In genomic region chr11:29343465-29344333, GRCh38 we compare ENCODE assay signal across 8 cellular contexts.
A peak's percentile ranks its signal among the peaks of the same experiment; 100 is the strongest.
DNase-seq lines count a peak whose midpoint lies in the region; ATAC-seq lines count a peak whose summit lies in the region.

No MANE protein-coding gene starts in this region.

- CTCF ChIA-PET in activated CD8-positive, alpha-beta memory T cell treated with anti-CD3 and anti-CD28 coated beads, Interleukin-2, amount 10 ng/mL, durations not matched to agents 7 days and 5 days (lab: Charles Lee): no interaction called here

- H3K36me3 Mint-ChIP-seq in activated CD8-positive, alpha-beta memory T cell treated with anti-CD3 and anti-CD28 coated beads, Interleukin-2, amount 10 ng/mL, durations not matched to agents 7 days and 5 days: no peaks in the 10 kb centered on the region
- no peaks in the 10 kb centered on the region for H3K36me3 Mint-ChIP-seq in immature natural killer cell

- H3K27me3 Mint-ChIP-seq in activated CD8-positive, alpha-beta memory T cell treated with anti-CD3 and anti-CD28 coated beads, Interleukin-2, amount 10 ng/mL, durations not matched to agents 7 days and 5 days: no peaks in the 10 kb centered on the region
- H3K27me3 Mint-ChIP-seq in immature natural killer cell (ENCODE audit: low read depth in 3 of 3): peaks cover 0 to 5% (median 0%) of the 10 kb centered on the region in 3 donors

- intact Hi-C loops in Right ventricle myocardium superior (cut with DNase I): no loop called here

- no peak overlapping the region for H3K4me3 Mint-ChIP-seq in activated CD8-positive, alpha-beta memory T cell treated with anti-CD3 and anti-CD28 coated beads, Interleukin-2, amount 10 ng/mL, durations not matched to agents 7 days and 5 days
- H3K4me3 Mint-ChIP-seq in immature natural killer cell: no peak overlapping the region

- DNase-seq in CMK (ENCODE audit: low read depth) (peak; percentile 9), NCI-H1092 (lab: John Stamatoyannopoulos, UW) (peak; percentile 3), Right ventricle myocardium superior (peak; percentile 76), renal cortical epithelial cell (ENCODE audit: low read depth) (peak; percentile 40), immature natural killer cell (no peak)
- DNase-seq in activated CD8-positive, alpha-beta memory T cell treated with anti-CD3 and anti-CD28 coated beads, Interleukin-2, amount 10 ng/mL, durations not matched to agents 7 days and 5 days: peak; percentile 46

- H3K9me3 Mint-ChIP-seq in activated CD8-positive, alpha-beta memory T cell treated with anti-CD3 and anti-CD28 coated beads, Interleukin-2, amount 10 ng/mL, durations not matched to agents 7 days and 5 days (ENCODE audit: low read depth): peaks cover 3% of the 10 kb centered on the region
- peaks cover 0 to 27% (median 6%) of the 10 kb centered on the region in 6 donors for H3K9me3 Mint-ChIP-seq in immature natural killer cell

- no peak overlapping the region for H3K27ac Mint-ChIP-seq in activated CD8-positive, alpha-beta memory T cell treated with anti-CD3 and anti-CD28 coated beads, Interleukin-2, amount 10 ng/mL, durations not matched to agents 7 days and 5 days
- no peak overlapping the region for H3K27ac Mint-ChIP-seq in immature natural killer cell

- peak; percentile 93 for ATAC-seq in GM18508 (IDR thresholded peaks at IDR 0.05; ENCODE audit: insufficient read depth, unreplicated experiment)
- ATAC-seq in HG02798 (IDR thresholded peaks at IDR 0.05; ENCODE audit: poor library complexity, unreplicated experiment): peak; percentile 99
- peak; percentile 42 for ATAC-seq in activated CD8-positive, alpha-beta memory T cell treated with anti-CD3 and anti-CD28 coated beads, Interleukin-2, amount 10 ng/mL, durations not matched to agents 7 days and 5 days
- ATAC-seq in Right ventricle myocardium superior (ENCODE audit: poor library complexity): peak; percentile 77

- no peaks in the 10 kb centered on the region for H3K4me1 Mint-ChIP-seq in activated CD8-positive, alpha-beta memory T cell treated with anti-CD3 and anti-CD28 coated beads, Interleukin-2, amount 10 ng/mL, durations not matched to agents 7 days and 5 days
- no peaks in the 10 kb centered on the region for H3K4me1 Mint-ChIP-seq in immature natural killer cell

Comparison
In these comparisons a context has a peak if more than half of its experiments do, and no peak if none do; other contexts are left out.
1. DNase-seq: peak in CMK (single experiment), NCI-H1092 (single experiment), activated CD8-positive, alpha-beta memory T cell treated with anti-CD3 and anti-CD28 coated beads, Interleukin-2, amount 10 ng/mL, durations not matched to agents 7 days and 5 days (single experiment), Right ventricle myocardium superior (single experiment) and renal cortical epithelial cell (single experiment); none in immature natural killer cell (0 of 3).
2. ATAC-seq: peak in every context shown above with its lines; median percentile 99 in HG02798; 93 in GM18508; 77 in Right ventricle myocardium superior; 42 in activated CD8-positive, alpha-beta memory T cell treated with anti-CD3 and anti-CD28 coated beads, Interleukin-2, amount 10 ng/mL, durations not matched to agents 7 days and 5 days.